Comparison of ENCODE assay signal across 10 cellular contexts in genomic region chr18:41767960-41768359, GRCh38.
DNase-seq lines count a peak whose midpoint lies in the region; ATAC-seq, FAIRE-seq and TF ChIP-seq lines count a peak whose summit lies in the region.
"Had no signal": no experiment of that assay in that cellular context is flagged by ENCODE, and none has a peak within 500 bp of the region (broad histone marks: within the 10 kb centered on the region; RNA-seq: fewer than 3 reads in every experiment).

No MANE protein-coding gene starts in this region.

- no peaks in the 10 kb centered on the region for H4K20me1 ChIP-seq in neural progenitor cell (ENCODE audit: low read depth)

- WGBS in psoas muscle, 3 donors, result 56 to 62% (median 61%) methylated on average over 4 of the region's 4 CpGs

- H3K79me2 ChIP-seq in neural progenitor cell (ENCODE audit: low read depth), result no peaks in the 10 kb centered on the region

- H3K4me2 ChIP-seq in neural progenitor cell, result no peak overlapping the region

- H3F3A ChIP-seq in neural progenitor cell (ENCODE audit: low read depth), result no peaks in the 10 kb centered on the region

- no peak overlapping the region for H3K27ac Mint-ChIP-seq in neural progenitor cell

- no peak overlapping the region for H2AFZ ChIP-seq in neural progenitor cell (replicated peaks)

- H3K4me3 Mint-ChIP-seq in neural progenitor cell, result no peak overlapping the region

- H3K4me1 ChIP-seq in neural progenitor cell (no peaks in the 10 kb centered on the region), psoas muscle (no peaks in the 10 kb centered on the region)
- H3K4me1 ChIP-seq: gastrocnemius medialis had no signal

- TF ChIP-seq CTCF in GM12865 (IDR thresholded peaks at IDR 0.05; ENCODE audit: insufficient read depth, low read depth, low read length, missing control alignments) (no peak), bronchial epithelial cell (IDR thresholded peaks at IDR 0.05; ENCODE audit: insufficient read depth, low read length, severe bottlenecking) (peak; percentile 32), neural progenitor cell (IDR thresholded peaks at IDR 0.05) (peak; percentile 32), psoas muscle (IDR thresholded peaks at IDR 0.05) (no peak)

- no peak overlapping the region for H3K9ac ChIP-seq in neural progenitor cell

- ATAC-seq in GM21737 (IDR thresholded peaks at IDR 0.05; ENCODE audit: unreplicated experiment) (no peak), psoas muscle (no peak)
- ATAC-seq: gastrocnemius medialis, K562 had no signal

- H3K36me3 Mint-ChIP-seq in neural progenitor cell, result no peaks in the 10 kb centered on the region

- H3K27ac ChIP-seq in neural progenitor cell, result no peak overlapping the region
- no peak overlapping the region for H3K27ac ChIP-seq in psoas muscle
- H3K27ac ChIP-seq: gastrocnemius medialis had no signal

- DNase-seq in GM12865 (ENCODE audit: low read depth) (peak; percentile 5), NCI-H1105 treated with DMSO at 0.1 percent for 48 hours (lab: John Stamatoyannopoulos, UW) (peak; percentile 24), bronchial epithelial cell (ENCODE audit: low read depth) (peak; percentile 67), neural progenitor cell (ENCODE audit: low spot score) (peak; percentile 29), hypothalamus (lab: John Stamatoyannopoulos, UW) (no peak), psoas muscle (no peak)
- DNase-seq: activated gamma-delta T cell treated with Interleukin-2 at 50 U/mL for 16 hours, gastrocnemius medialis had no signal

- H3K4me3 ChIP-seq in GM12865 (ENCODE audit: low read depth, low read length) (no peak overlapping the region), bronchial epithelial cell (ENCODE audit: low read depth, low read length) (no peak overlapping the region), neural progenitor cell (no peak overlapping the region), psoas muscle (no peak overlapping the region)
- H3K4me3 ChIP-seq: gastrocnemius medialis, K562 had no signal

- H3K27me3 Mint-ChIP-seq in neural progenitor cell (ENCODE audit: insufficient read depth, low read depth), result peaks cover 2% of the 10 kb centered on the region

- H3K27me3 ChIP-seq in bronchial epithelial cell (ENCODE audit: control insufficient read depth, insufficient read depth, low read length), result no peaks in the 10 kb centered on the region
- H3K27me3 ChIP-seq in neural progenitor cell, result no peaks in the 10 kb centered on the region
- H3K27me3 ChIP-seq in psoas muscle (ENCODE audit: insufficient read depth in 3 of 3, low read length in 2 of 3), result no peaks in the 10 kb centered on the region
- H3K27me3 ChIP-seq: gastrocnemius medialis had no signal

- FAIRE-seq in bronchial epithelial cell (lab: Jason Lieb, UNC), result no peak
- FAIRE-seq: K562 had no signal

- intact Hi-C loops in psoas muscle (cut with DNase I), result no loop called here

- no peaks in the 10 kb centered on the region for H3K9me3 Mint-ChIP-seq in neural progenitor cell

- no peaks in the 10 kb centered on the region for H3K36me3 ChIP-seq in bronchial epithelial cell (ENCODE audit: control insufficient read depth, insufficient read depth, low read length)
- no peaks in the 10 kb centered on the region for H3K36me3 ChIP-seq in neural progenitor cell
- H3K36me3 ChIP-seq in psoas muscle (ENCODE audit: insufficient read depth in 1 of 2, low read depth in 1 of 2), result no peaks in the 10 kb centered on the region
- H3K36me3 ChIP-seq: gastrocnemius medialis had no signal

- H3K9me3 ChIP-seq in neural progenitor cell (ENCODE audit: low read depth), result no peaks in the 10 kb centered on the region
- H3K9me3 ChIP-seq in psoas muscle, result no peaks in the 10 kb centered on the region
- H3K9me3 ChIP-seq: gastrocnemius medialis had no signal

- H3K4me1 Mint-ChIP-seq in neural progenitor cell, result no peaks in the 10 kb centered on the region

Comparison
In these comparisons a context has a peak if more than half of its experiments do, and no peak if none do; other contexts are left out.
1. DNase-seq: peak in GM12865 (single experiment), NCI-H1105 treated with DMSO at 0.1 percent for 48 hours (single experiment), bronchial epithelial cell (single experiment) and neural progenitor cell (single experiment); none in hypothalamus (0 of 51) and psoas muscle (0 of 2).
2. CTCF ChIP-seq: peak in bronchial epithelial cell (single experiment) and neural progenitor cell (single experiment); none in GM12865 (single experiment) and psoas muscle (single experiment).